In genomic region chr1:161098161-161099068, GRCh38 we compare ENCODE assay signal across 8 cellular contexts. TPM values are rescaled to one million over a fixed set of nuclear protein-coding genes. Genes with fewer than 3 reads are reported as not detected.
A peak's percentile ranks its signal among the peaks of the same experiment; 100 is the strongest.
DNase-seq lines count a peak whose midpoint lies in the region; ATAC-seq and TF ChIP-seq lines count a peak whose summit lies in the region.

A gene with protein sequence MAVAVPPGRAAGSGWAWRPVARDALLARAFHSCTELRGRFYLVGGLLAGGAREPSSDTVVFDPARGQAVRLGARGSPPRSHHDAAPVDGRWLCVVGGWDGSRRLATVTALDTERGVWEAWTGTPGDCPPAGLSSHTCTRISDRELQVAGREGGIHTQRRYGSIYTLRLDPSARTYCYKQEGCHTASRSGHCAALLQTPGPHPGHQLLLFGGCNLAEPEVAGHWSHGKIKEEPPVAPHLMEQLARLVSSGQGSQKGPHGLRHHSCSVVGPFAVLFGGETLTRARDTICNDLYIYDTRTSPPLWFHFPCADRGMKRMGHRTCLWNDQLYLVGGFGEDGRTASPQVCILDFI (plus strand): TSS chr1:161098361. CDS start chr1:161098536, 175 bp downstream.

- H3K4me3 Mint-ChIP-seq in endodermal cell: peak within 1 kb of the TSS; percentile 72

- peak; percentile 56 for TF ChIP-seq CTCF in endodermal cell (conservative IDR thresholded peaks at IDR 0.05)

- H3K27ac ChIP-seq in endodermal cell (ENCODE audit: low read depth, low read length): no peak within 1 kb of the TSS

- WGBS in endodermal cell (ENCODE audit: insufficient coverage in 1 of 2, insufficient read length in 1 of 2), 2 experiments: 3 to 11% methylated on average over 31 to 73 of the region's 73 CpGs

- peaks cover 24% of the 10 kb centered on the region for H3K36me3 Mint-ChIP-seq in endodermal cell (ENCODE audit: low read depth)

- H3K9me3 Mint-ChIP-seq in endodermal cell: no peaks in the 10 kb centered on the region

- H3K9ac ChIP-seq in endodermal cell (ENCODE audit: extremely low read depth, low read length, poor library complexity, severe bottlenecking): peak within 1 kb of the TSS; percentile 78

- peak within 1 kb of the TSS; percentile 82 for H3K4me3 ChIP-seq in endodermal cell (ENCODE audit: low read length)

- DNase-seq in NCI-H2196 treated with DMSO at 0.1 percent for 48 hours (lab: John Stamatoyannopoulos, UW; ENCODE audit: unreplicated experiment) (peak; percentile 81), endodermal cell (peak; percentile 98), mesenteric fat pad (ENCODE audit: low spot score) (peak; percentile 90), GF-D8 (lab: John Stamatoyannopoulos, UW) (no peak)
- peak; percentile 56 for DNase-seq in activated CD8-positive, alpha-beta memory T cell treated with anti-CD3 and anti-CD28 coated beads, Interleukin-2, amount 50 U/mL, for 4 hours
- DNase-seq in stimulated activated CD8-positive, alpha-beta memory T cell treated with anti-CD3 and anti-CD28 coated beads, Interleukin-2, amount 100 ng/mL, for 48 hours (ENCODE audit: low read depth in 2 of 2): peak; percentile 62 to 70

- no peaks in the 10 kb centered on the region for H3K4me1 ChIP-seq in endodermal cell (ENCODE audit: control insufficient read depth, insufficient read depth, low read length)

- ATAC-seq in GM18508 (IDR thresholded peaks at IDR 0.05; ENCODE audit: insufficient read depth, unreplicated experiment) (peak; percentile 41), HG02943 (IDR thresholded peaks at IDR 0.05; ENCODE audit: low read depth, unreplicated experiment) (peak; percentile 52)

- H3K27ac Mint-ChIP-seq in endodermal cell: peak within 1 kb of the TSS; percentile 89

- H3K27me3 ChIP-seq in endodermal cell (ENCODE audit: control insufficient read depth, insufficient read depth, low read length, poor library complexity, severe bottlenecking): peaks cover 10% of the 10 kb centered on the region

- peaks cover 24% of the 10 kb centered on the region for H3K36me3 ChIP-seq in endodermal cell (ENCODE audit: control insufficient read depth, insufficient read depth, low read length)

- H3K27me3 Mint-ChIP-seq in endodermal cell (ENCODE audit: insufficient read depth): peaks cover 8% of the 10 kb centered on the region

- H3K9me3 ChIP-seq in endodermal cell (ENCODE audit: control insufficient read depth, low read length): no peaks in the 10 kb centered on the region

- peaks cover 4% of the 10 kb centered on the region for H3K4me1 Mint-ChIP-seq in endodermal cell

RNA-seq across cellular contexts. Expression of the gene that starts here (rescaled TPM):
- total RNA-seq in endodermal cell (10 to 100 TPM; 14.6 to 25.4 TPM), mesenteric fat pad (not detected)
- polyA plus RNA-seq in endodermal cell (2013, experiment 1 of 2): 14.0 TPM
- polyA plus RNA-seq in endodermal cell (2013, experiment 2 of 2): 10.8 TPM

Comparison
In these comparisons a context has a peak if more than half of its experiments do, and no peak if none do; other contexts are left out.
1. RNA of the gene that starts here (total RNA-seq): 14.6 to 25.4 TPM in endodermal cell; not detected in mesenteric fat pad (single experiment); every median in the first group is over 10 times any median in the second.
2. Peak in DNase-seq in mesenteric fat pad; RNA of the gene not detected or under 1 TPM.